ENCODE assay signal across 22 cellular contexts in the genomic region with DNA sequence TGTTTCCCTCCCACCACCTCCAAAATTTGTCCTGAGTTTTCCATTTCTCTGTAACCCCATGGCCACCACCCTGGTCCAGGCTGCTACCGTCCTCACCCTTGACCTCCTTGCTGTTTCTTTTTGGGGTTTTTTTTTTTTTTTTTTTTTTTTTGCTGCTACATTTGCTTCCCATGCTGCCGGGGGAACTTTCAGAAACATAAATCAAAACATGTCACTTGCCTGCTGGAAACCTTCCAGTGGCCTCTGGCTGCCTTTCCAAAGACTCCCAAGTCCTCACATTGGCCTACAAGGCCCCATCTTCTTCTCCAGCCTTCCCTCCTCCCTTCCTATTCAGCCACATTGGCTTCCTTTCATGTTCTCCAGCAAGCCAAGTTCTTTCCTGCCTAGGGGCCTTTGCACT. TPM values are rescaled to one million over a fixed set of nuclear protein-coding genes. Genes with fewer than 3 reads are reported as not detected.
"Had no signal": no experiment of that assay in that cellular context is flagged by ENCODE, and none has a peak within 500 bp of the region (broad histone marks: within the 10 kb centered on the region; RNA-seq: fewer than 3 reads in every experiment).

No MANE protein-coding gene starts in this region.

- H3K27ac ChIP-seq: breast epithelium, PC-9, SJCRH30, SK-N-MC had no signal

- H3K27me3 ChIP-seq: body of pancreas, breast epithelium, SJCRH30 had no signal

- H3K36me3 ChIP-seq: breast epithelium, SJCRH30 had no signal

- H3K4me1 ChIP-seq: breast epithelium, SJCRH30 had no signal

- ATAC-seq: activated CD8-positive, alpha-beta T cell treated with anti-CD3 and anti-CD28 coated beads, Interleukin-2, amount 10 ng/mL, durations not matched to agents 7 days and 5 days; body of pancreas had no signal

- H3K4me3 ChIP-seq: body of pancreas, breast epithelium, PC-9, SJCRH30, SK-N-MC had no signal

- DNase-seq: activated CD4-positive, alpha-beta T cell treated with anti-CD3 and anti-CD28 coated beads, Interleukin-2, amount 10 ng/mL, durations not matched to agents 24 days and 14 days; activated CD4-positive, alpha-beta T cell treated with anti-CD3 and anti-CD28 coated beads, Interleukin-2, amount 50 U/mL, for 48 hours; activated CD8-positive, alpha-beta T cell treated with anti-CD3 and anti-CD28 coated beads, Interleukin-2, amount 10 ng/mL, durations not matched to agents 7 days and 5 days; activated gamma-delta T cell; activated naive CD4-positive, alpha-beta T cell treated with Interleukin-2 at 50 U/mL for 16 hours; activated naive CD8-positive, alpha-beta T cell treated with anti-CD3 and anti-CD28 coated beads, Interleukin-2, amount 10 ng/mL, durations not matched to agents 7 days and 5 days; activated T-cell treated with anti-CD3 and anti-CD28 coated beads, Interleukin-2, amount 50 U/mL, for 24 hours; NCI-H1105; NCI-H1417 treated with DMSO at 0.1 percent for 48 hours; NCI-H1694; NCI-H1930; NCI-H2081 treated with DMSO at 0.1 percent for 48 hours; NCI-H226; NCI-H524 treated with DMSO at 0.1 percent for 48 hours; PC-9; SHP77; SJCRH30 had no signal

- H3K9me3 ChIP-seq: body of pancreas had no signal

RNA-seq across cellular contexts. Expression of gene PTGIS, which starts 50.4 kb away (rescaled TPM):
- total RNA-seq: MCF 10A, NCI-H460 had no signal
